ENCODE assay signal across 20 cellular contexts in genomic region chr19:10104130-10104513, GRCh38. TPM values are rescaled to one million over a fixed set of nuclear protein-coding genes. Genes with fewer than 3 reads are reported as not detected.
DNase-seq lines count a peak whose midpoint lies in the region; ATAC-seq, FAIRE-seq and TF ChIP-seq lines count a peak whose summit lies in the region.
"Had no signal": no experiment of that assay in that cellular context is flagged by ENCODE, and none has a peak within 500 bp of the region (broad histone marks: within the 10 kb centered on the region; RNA-seq: fewer than 3 reads in every experiment).

No MANE protein-coding gene starts in this region.

- H3K4me3 Mint-ChIP-seq in activated T-cell treated with anti-CD3 and anti-CD28 coated beads, Interleukin-2, amount 50 U/mL, for 72 hours = peak overlapping the region; percentile 91 to 92
- peak overlapping the region; percentile 94 for H3K4me3 Mint-ChIP-seq in activated naive CD8-positive, alpha-beta T cell treated with anti-CD3 and anti-CD28 coated beads, Interleukin-2, amount 50 U/mL, for 24 hours
- peak overlapping the region; percentile 91 for H3K4me3 Mint-ChIP-seq in stimulated activated effector memory CD8-positive, alpha-beta T cell treated with anti-CD3 and anti-CD28 coated beads, Interleukin-12 subunit alpha, Interleukin-12 subunit beta, amount 100 ng/mL, for 72 hours
- H3K4me3 Mint-ChIP-seq in WTC11 = no peak overlapping the region

- DNase-seq in activated T-cell treated with anti-CD3 and anti-CD28 coated beads, Interleukin-2, amount 50 U/mL, for 72 hours = no peak
- no peak for DNase-seq in activated T-cell treated with anti-CD3 and anti-CD28 coated beads, Interleukin-2, amount 50 U/mL, for 48 hours
- DNase-seq in SK-N-MC (ENCODE audit: low read depth, low spot score) (no peak), posterior cingulate gyrus (no peak), urothelium cell line (ENCODE audit: low spot score) (no peak), WTC11 (ENCODE audit: low spot score) (no peak)
- no peak for DNase-seq in activated naive CD8-positive, alpha-beta T cell treated with anti-CD3 and anti-CD28 coated beads, Interleukin-2, amount 50 U/mL, for 24 hours
- DNase-seq in stimulated activated effector memory CD8-positive, alpha-beta T cell treated with anti-CD3 and anti-CD28 coated beads, Interleukin-12 subunit alpha, Interleukin-12 subunit beta, amount 100 ng/mL, for 72 hours (ENCODE audit: low spot score in 2 of 2) = no peak
- DNase-seq: amygdala, Calu3, cerebellar nuclear complex, foreskin melanocyte, HCEC 1CT, left ventricle myocardium inferior, NCI-H1092, NCI-H2171, NCI-H82, SHP77 had no signal

- POLR2A ChIA-PET in WTC11 (lab: Charles Lee) = no interaction called here

- no peak for TF ChIP-seq CTCF in WTC11 (IDR thresholded peaks at IDR 0.05)

- no peak for FAIRE-seq in urothelium cell line (lab: Jason Lieb, UNC)
- FAIRE-seq: G401.6 had no signal

- ATAC-seq in activated T-cell treated with anti-CD3 and anti-CD28 coated beads, Interleukin-2, amount 50 U/mL, for 72 hours (replicated peaks in 1 of 2) = no peak
- no peak for ATAC-seq in activated naive CD8-positive, alpha-beta T cell treated with anti-CD3 and anti-CD28 coated beads, Interleukin-2, amount 50 U/mL, for 24 hours
- no peak for ATAC-seq in stimulated activated effector memory CD8-positive, alpha-beta T cell treated with anti-CD3 and anti-CD28 coated beads, Interleukin-12 subunit alpha, Interleukin-12 subunit beta, amount 100 ng/mL, for 72 hours
- ATAC-seq in WTC11 = no peak

- H3K27ac ChIP-seq in SK-N-MC = peak overlapping the region; percentile 21
- H3K27ac ChIP-seq: left ventricle myocardium inferior had no signal

- no peaks in the 10 kb centered on the region for H3K9me3 Mint-ChIP-seq in activated T-cell treated with anti-CD3 and anti-CD28 coated beads, Interleukin-2, amount 50 U/mL, for 72 hours
- H3K9me3 Mint-ChIP-seq in activated naive CD8-positive, alpha-beta T cell treated with anti-CD3 and anti-CD28 coated beads, Interleukin-2, amount 50 U/mL, for 24 hours = no peaks in the 10 kb centered on the region
- no peaks in the 10 kb centered on the region for H3K9me3 Mint-ChIP-seq in stimulated activated effector memory CD8-positive, alpha-beta T cell treated with anti-CD3 and anti-CD28 coated beads, Interleukin-12 subunit alpha, Interleukin-12 subunit beta, amount 100 ng/mL, for 72 hours
- H3K9me3 Mint-ChIP-seq in WTC11 = no peaks in the 10 kb centered on the region

- peaks cover 24% of the 10 kb centered on the region for H3K36me3 ChIP-seq in SK-N-MC (ENCODE audit: insufficient read depth, low read length)

- peaks cover 5 to 15% of the 10 kb centered on the region in 2 donors for H3K36me3 Mint-ChIP-seq in activated T-cell treated with anti-CD3 and anti-CD28 coated beads, Interleukin-2, amount 50 U/mL, for 72 hours (ENCODE audit: insufficient read depth in 2 of 2)
- H3K36me3 Mint-ChIP-seq in activated naive CD8-positive, alpha-beta T cell treated with anti-CD3 and anti-CD28 coated beads, Interleukin-2, amount 50 U/mL, for 24 hours (ENCODE audit: low read depth) = peaks cover 29% of the 10 kb centered on the region
- H3K36me3 Mint-ChIP-seq in stimulated activated effector memory CD8-positive, alpha-beta T cell treated with anti-CD3 and anti-CD28 coated beads, Interleukin-12 subunit alpha, Interleukin-12 subunit beta, amount 100 ng/mL, for 72 hours = peaks cover 63% of the 10 kb centered on the region
- H3K36me3 Mint-ChIP-seq in WTC11 = peaks cover 22% of the 10 kb centered on the region

- no peaks in the 10 kb centered on the region for H3K27me3 Mint-ChIP-seq in activated T-cell treated with anti-CD3 and anti-CD28 coated beads, Interleukin-2, amount 50 U/mL, for 72 hours (ENCODE audit: low read depth)
- peaks cover 2% of the 10 kb centered on the region for H3K27me3 Mint-ChIP-seq in activated naive CD8-positive, alpha-beta T cell treated with anti-CD3 and anti-CD28 coated beads, Interleukin-2, amount 50 U/mL, for 24 hours
- H3K27me3 Mint-ChIP-seq in WTC11 (ENCODE audit: low read depth) = peaks cover 9% of the 10 kb centered on the region

- no peak overlapping the region for H3K9ac ChIP-seq in SK-N-MC (ENCODE audit: insufficient read length)

- H3K4me1 Mint-ChIP-seq in activated T-cell treated with anti-CD3 and anti-CD28 coated beads, Interleukin-2, amount 50 U/mL, for 72 hours (ENCODE audit: low read depth) = peaks cover 82% of the 10 kb centered on the region
- H3K4me1 Mint-ChIP-seq in activated naive CD8-positive, alpha-beta T cell treated with anti-CD3 and anti-CD28 coated beads, Interleukin-2, amount 50 U/mL, for 24 hours = peaks cover 81% of the 10 kb centered on the region
- H3K4me1 Mint-ChIP-seq in stimulated activated effector memory CD8-positive, alpha-beta T cell treated with anti-CD3 and anti-CD28 coated beads, Interleukin-12 subunit alpha, Interleukin-12 subunit beta, amount 100 ng/mL, for 72 hours = peaks cover 61% of the 10 kb centered on the region
- peaks cover 10% of the 10 kb centered on the region for H3K4me1 Mint-ChIP-seq in WTC11

- H3K27ac Mint-ChIP-seq in activated T-cell treated with anti-CD3 and anti-CD28 coated beads, Interleukin-2, amount 50 U/mL, for 72 hours = peak overlapping the region; percentile 99
- peak overlapping the region; percentile 100 for H3K27ac Mint-ChIP-seq in activated naive CD8-positive, alpha-beta T cell treated with anti-CD3 and anti-CD28 coated beads, Interleukin-2, amount 50 U/mL, for 24 hours
- peak overlapping the region; percentile 95 for H3K27ac Mint-ChIP-seq in stimulated activated effector memory CD8-positive, alpha-beta T cell treated with anti-CD3 and anti-CD28 coated beads, Interleukin-12 subunit alpha, Interleukin-12 subunit beta, amount 100 ng/mL, for 72 hours
- H3K27ac Mint-ChIP-seq in WTC11 = no peak overlapping the region

- no peak overlapping the region for H3K4me3 ChIP-seq in SK-N-MC
- H3K4me3 ChIP-seq: left ventricle myocardium inferior, vagina had no signal

- CTCF ChIA-PET in WTC11 (lab: Charles Lee) = interaction anchor here (0.6 to 1.4 kb wide), 3 partner anchors 76 to 173 kb away, joined by 3 read pairs; no protein-coding TSS in a partner anchor

- intact Hi-C loops in posterior cingulate gyrus (cut with DNase I) = no loop called here

- no peaks in the 10 kb centered on the region for H3K9me3 ChIP-seq in SK-N-MC (ENCODE audit: low read depth, low read length)
- H3K9me3 ChIP-seq: left ventricle myocardium inferior, vagina had no signal

TF ChIP-seq in WTC11, 78 proteins besides CTCF, POLR2A, EP300 and RAD21:
- no peak for TF ChIP-seq ELF4 (CRISPR knock-in tag; IDR thresholded peaks at IDR 0.05; ENCODE audit: low read depth)
- TF ChIP-seq ZNF263 (CRISPR knock-in tag; IDR thresholded peaks at IDR 0.05; ENCODE audit: low read depth) = no peak
- TF ChIP-seq TCF7 (CRISPR knock-in tag; IDR thresholded peaks at IDR 0.05; ENCODE audit: low read depth) = no peak

RNA-seq across cellular contexts. Expression of gene ANGPTL6, which starts 1.6 kb away (rescaled TPM):
- total RNA-seq in activated T-cell treated with anti-CD3 and anti-CD28 coated beads, Interleukin-2, amount 50 U/mL, for 72 hours = 10 to 100 TPM; 13.2 to 17.6 TPM
- 0.21 to 0.30 TPM (median 0.28 TPM) in 3 replicates for total RNA-seq in WTC11 (2021)
- total RNA-seq: left ventricle myocardium inferior, vagina had no signal

RNA-seq across cellular contexts. Expression of gene PPAN, which starts 2.0 kb away (rescaled TPM):
- total RNA-seq in activated T-cell treated with anti-CD3 and anti-CD28 coated beads, Interleukin-2, amount 50 U/mL, for 72 hours = 100 to 1,000 TPM; 106 to 117 TPM
- 74.1 to 83.7 TPM (median 80.8 TPM) in 3 replicates for total RNA-seq in WTC11 (2021)

RNA-seq across cellular contexts. Expression of gene P2RY11, which starts 7.4 kb away (rescaled TPM):
- total RNA-seq in activated T-cell treated with anti-CD3 and anti-CD28 coated beads, Interleukin-2, amount 50 U/mL, for 72 hours = 10 to 100 TPM; 65.4 to 73.9 TPM
- total RNA-seq in WTC11 (2021) = 21.0 to 21.5 TPM (median 21.2 TPM) in 3 replicates

RNA-seq across cellular contexts. Expression of gene EIF3G, which starts 15.6 kb away (rescaled TPM):
- total RNA-seq in activated T-cell treated with anti-CD3 and anti-CD28 coated beads, Interleukin-2, amount 50 U/mL, for 72 hours = 100 to 1,000 TPM; 277 to 278 TPM
- 318 to 333 TPM (median 323 TPM) in 3 replicates for total RNA-seq in WTC11 (2021)

RNA-seq across cellular contexts. Expression of gene SHFL, which starts 18.0 kb away (rescaled TPM):
- total RNA-seq in activated T-cell treated with anti-CD3 and anti-CD28 coated beads, Interleukin-2, amount 50 U/mL, for 72 hours = 10 to 100 TPM; 55.0 to 70.4 TPM
- 22.5 to 28.4 TPM (median 23.0 TPM) in 3 replicates for total RNA-seq in WTC11 (2021)

Comparison
In these comparisons a context has a peak if more than half of its experiments do, and no peak if none do; other contexts are left out.
1. RNA of gene ANGPTL6, which starts 1.6 kb away (total RNA-seq): 13.2 to 17.6 TPM in activated T-cell treated with anti-CD3 and anti-CD28 coated beads, Interleukin-2, amount 50 U/mL, for 72 hours; 0.21 to 0.30 TPM in WTC11; every median in the first group is over 10 times any median in the second.